9 cellular contexts compared by ENCODE assay signal in genomic region chr11:64917663-64917995, GRCh38. TPM values are rescaled to one million over a fixed set of nuclear protein-coding genes. Genes with fewer than 3 reads are reported as not detected.
DNase-seq lines count a peak whose midpoint lies in the region; ATAC-seq and TF ChIP-seq lines count a peak whose summit lies in the region.
"Had no signal": no experiment of that assay in that cellular context is flagged by ENCODE, and none has a peak within 500 bp of the region (broad histone marks: within the 10 kb centered on the region; RNA-seq: fewer than 3 reads in every experiment).

No MANE protein-coding gene starts in this region.

- no peak overlapping the region for H4K5ac ChIP-seq in H9 (ENCODE audit: insufficient read length, low read depth, low read length)

- peaks cover 11% of the 10 kb centered on the region for H3K36me3 ChIP-seq in skeletal muscle satellite cell (ENCODE audit: insufficient read depth, low read length)

- no peaks in the 10 kb centered on the region for H3K79me2 ChIP-seq in H9 (ENCODE audit: insufficient read depth, low read length)

- H3K18ac ChIP-seq in H9 (ENCODE audit: insufficient read length, low read depth, low read length), result no peak overlapping the region

- H3K36me3 Mint-ChIP-seq in H9 (ENCODE audit: insufficient read depth in 1 of 3, low read depth in 3 of 3) (peaks cover 4 to 12% (median 6%) of the 10 kb centered on the region in 3 experiments; a peak in 6 of 7 replicates), WTC11 (no peaks in the 10 kb centered on the region), glutamatergic neuron (ENCODE audit: unreplicated experiment) (no peaks in the 10 kb centered on the region)

- H3K23me2 ChIP-seq in H9 (ENCODE audit: insufficient read length, low read depth, low read length, poor library complexity, severe bottlenecking), result peaks cover 10% of the 10 kb centered on the region

- no peaks in the 10 kb centered on the region for H3K79me1 ChIP-seq in H9 (ENCODE audit: insufficient read depth, low read depth, low read length, poor library complexity, severe bottlenecking)

- H2AK5ac ChIP-seq in H9 (ENCODE audit: insufficient read length, low read length), result no peak overlapping the region

- H3K27me3 Mint-ChIP-seq in H9 (ENCODE audit: low read depth), result no peaks in the 10 kb centered on the region
- H3K27me3 Mint-ChIP-seq in WTC11 (ENCODE audit: low read depth), result no peaks in the 10 kb centered on the region
- peaks cover 8% of the 10 kb centered on the region for H3K27me3 Mint-ChIP-seq in glutamatergic neuron (ENCODE audit: unreplicated experiment)

- no peak overlapping the region for H4K8ac ChIP-seq in H9 (replicated peaks; ENCODE audit: insufficient read length, low read depth, low read length)

- no peaks in the 10 kb centered on the region for H4K20me1 ChIP-seq in H9 (ENCODE audit: control insufficient read depth, insufficient read depth, insufficient read length)

- no peak overlapping the region for H2AFZ ChIP-seq in H9 (ENCODE audit: low read length)

- H3K4me2 ChIP-seq in H9 (ENCODE audit: insufficient read depth, insufficient read length, low read length) (peak overlapping the region; percentile 66), skeletal muscle satellite cell (ENCODE audit: low read length) (peak overlapping the region; percentile 85)

- no peak overlapping the region for H2BK5ac ChIP-seq in H9 (ENCODE audit: insufficient read length, low read length)

- H3K27me3 ChIP-seq in H9 (ENCODE audit: insufficient read depth, low read length), result no peaks in the 10 kb centered on the region
- H3K27me3 ChIP-seq in skeletal muscle satellite cell (ENCODE audit: control insufficient read depth, insufficient read depth, low read length), result no peaks in the 10 kb centered on the region

- no peak overlapping the region for H3K14ac ChIP-seq in H9 (ENCODE audit: insufficient read depth, low read length)

- no peak overlapping the region for H3T11ph ChIP-seq in H9 (ENCODE audit: low read length)

- ATAC-seq in WTC11 (no peak), GM18511 (IDR thresholded peaks at IDR 0.05; ENCODE audit: unreplicated experiment) (no peak)

- no peak overlapping the region for H3K27ac ChIP-seq in H9 (ENCODE audit: insufficient read length, low read depth, low read length)

- no peaks in the 10 kb centered on the region for H3K4me1 ChIP-seq in H9 (ENCODE audit: insufficient read depth, low read length)
- H3K4me1 ChIP-seq in skeletal muscle satellite cell (ENCODE audit: control insufficient read depth, insufficient read depth, low read length), result peaks cover 19% of the 10 kb centered on the region

- no peak overlapping the region for H2BK120ac ChIP-seq in H9 (ENCODE audit: low read depth, low read length, poor library complexity, severe bottlenecking)

- no peak for DNase-seq in H9
- DNase-seq in WTC11 (ENCODE audit: low spot score), result no peak
- no peak for DNase-seq in glutamatergic neuron
- DNase-seq in retina, result no peak
- DNase-seq in DMS 273 (lab: John Stamatoyannopoulos, UW; ENCODE audit: unreplicated experiment), result no peak
- no peak for DNase-seq in SHP77 (lab: John Stamatoyannopoulos, UW)

- WGBS in H9 (ENCODE audit: extremely low coverage, insufficient read length, low lambda C conversion rate), result no CpG with 5 or more reads among the region's 6 CpGs

- CTCF ChIA-PET in WTC11 (lab: Charles Lee), result interaction anchor here (2.3 to 4.1 kb wide), 3 partner anchors 17 to 79 kb away, joined by 6 to 14 read pairs (median 10); partner anchors contain the start of genes BATF2 and GPHA2

- H3K9ac ChIP-seq in H9 (ENCODE audit: extremely low read depth, insufficient read length, low read length) (peak overlapping the region; percentile 61), skeletal muscle satellite cell (ENCODE audit: low read depth, low read length) (peak overlapping the region; percentile 72)

- H3K23ac ChIP-seq in H9 (ENCODE audit: insufficient read length, low read depth, low read length), result no peak overlapping the region

- peak overlapping the region; percentile 67 for H3K4me3 ChIP-seq in skeletal muscle satellite cell (ENCODE audit: low read length)

- H3K9me3 Mint-ChIP-seq in H9, result no peaks in the 10 kb centered on the region
- no peaks in the 10 kb centered on the region for H3K9me3 Mint-ChIP-seq in WTC11
- H3K9me3 Mint-ChIP-seq in glutamatergic neuron (ENCODE audit: unreplicated experiment), result peaks cover 8% of the 10 kb centered on the region

- no peak overlapping the region for H3K4ac ChIP-seq in H9 (ENCODE audit: low read depth, low read length)

- POLR2A ChIA-PET in WTC11 (lab: Charles Lee), result no interaction called here

- H3K27ac Mint-ChIP-seq in H9 (peak overlapping the region; percentile 81 to 97 (median 86)), WTC11 (peak overlapping the region; percentile 98), glutamatergic neuron (ENCODE audit: unreplicated experiment) (peak overlapping the region; percentile 72)

- peak overlapping the region; percentile 84 to 90 for H3K4me3 Mint-ChIP-seq in H9
- H3K4me3 Mint-ChIP-seq in WTC11, result peak overlapping the region; percentile 88
- H3K4me3 Mint-ChIP-seq in glutamatergic neuron (ENCODE audit: unreplicated experiment), result peak overlapping the region; percentile 93

- no peak overlapping the region for H2BK12ac ChIP-seq in H9 (ENCODE audit: insufficient read length, low read depth, low read length)

- H3K4me1 Mint-ChIP-seq in H9, result peaks cover 18 to 22% of the 10 kb centered on the region in 2 experiments
- peaks cover 13% of the 10 kb centered on the region for H3K4me1 Mint-ChIP-seq in WTC11
- H3K4me1 Mint-ChIP-seq in glutamatergic neuron (ENCODE audit: low read depth, unreplicated experiment), result peaks cover 15% of the 10 kb centered on the region

- H3K56ac ChIP-seq in H9 (ENCODE audit: insufficient read length, low read depth, low read length), result no peak overlapping the region

- no peak for TF ChIP-seq CTCF in H9 (conservative IDR thresholded peaks at IDR 0.05)
- no peak for TF ChIP-seq CTCF in WTC11 (IDR thresholded peaks at IDR 0.05)
- no peak for TF ChIP-seq CTCF in glutamatergic neuron (IDR thresholded peaks at IDR 0.05; ENCODE audit: partially characterized antibody, unreplicated experiment)

- no peak overlapping the region for H2BK20ac ChIP-seq in H9 (ENCODE audit: low read depth, low read length, poor library complexity, severe bottlenecking)

- H2BK15ac ChIP-seq in H9 (ENCODE audit: low read depth, low read length), result no peak overlapping the region

- H3K9me3 ChIP-seq in H9 (ENCODE audit: control insufficient read depth, low read depth, low read length) (no peaks in the 10 kb centered on the region), skeletal muscle satellite cell (replicated peaks; ENCODE audit: low read length) (no peaks in the 10 kb centered on the region)

- H4K91ac ChIP-seq in H9 (ENCODE audit: insufficient read length, low read depth, low read length), result no peak overlapping the region

TF ChIP-seq in WTC11, 78 proteins besides CTCF, POLR2A, EP300 and RAD21:
- TF ChIP-seq ATF1 (CRISPR knock-in tag; IDR thresholded peaks at IDR 0.05) (no peak), NR3C1 (CRISPR knock-in tag; conservative IDR thresholded peaks at IDR 0.05; ENCODE audit: low read depth) (no peak), ZNF423 (CRISPR knock-in tag; IDR thresholded peaks at IDR 0.05) (no peak), RELA (CRISPR knock-in tag; IDR thresholded peaks at IDR 0.05; ENCODE audit: borderline replicate concordance) (no peak)

RNA-seq across cellular contexts. Expression of gene ATG2A, which starts 0.6 kb away (rescaled TPM):
- total RNA-seq in H9 (2021) (21.3 and 22.1 TPM in 2 replicates), WTC11 (2021) (25.2 to 31.4 TPM (median 27.6 TPM) in 3 replicates), glutamatergic neuron (ENCODE audit: unreplicated experiment) (25.9 TPM)
- 13.3 and 22.1 TPM in 2 replicates for total RNA-seq in skeletal muscle satellite cell (2012; rRNA removed)

RNA-seq across cellular contexts. Expression of gene PPP2R5B, which starts 6.9 kb away (rescaled TPM):
- total RNA-seq in H9 (2021) (5.0 and 6.3 TPM in 2 replicates), WTC11 (2021) (8.7 to 10.2 TPM (median 9.1 TPM) in 3 replicates), glutamatergic neuron (ENCODE audit: unreplicated experiment) (148 TPM)
- total RNA-seq in skeletal muscle satellite cell (2012; rRNA removed), result 6.1 and 9.8 TPM in 2 replicates

RNA-seq across cellular contexts. Expression of gene GPHA2, which starts 18.1 kb away (rescaled TPM):
- total RNA-seq in H9 (2021) (1.3 and 2.1 TPM in 2 replicates), WTC11 (2021) (1.0 to 1.6 TPM (median 1.6 TPM) in 3 replicates), glutamatergic neuron (ENCODE audit: unreplicated experiment) (not detected)
- not detected in 2 replicates for total RNA-seq in skeletal muscle satellite cell (2012; rRNA removed)
- total RNA-seq: activated CD8-positive, alpha-beta memory T cell treated with anti-CD3 and anti-CD28 coated beads for 36 hours had no signal

RNA-seq across cellular contexts. Expression of gene EHD1, which starts 39.2 kb away (rescaled TPM):
- total RNA-seq in H9 (2021) (29.1 and 31.0 TPM in 2 replicates), WTC11 (2021) (29.9 to 38.1 TPM (median 35.2 TPM) in 3 replicates), glutamatergic neuron (ENCODE audit: unreplicated experiment) (114 TPM)
- 43.7 and 56.5 TPM in 2 replicates for total RNA-seq in skeletal muscle satellite cell (2012; rRNA removed)

RNA-seq across cellular contexts. Expression of gene MAJIN, which starts 54.3 kb away (rescaled TPM):
- not detected in 2 replicates for total RNA-seq in H9 (2021)
- total RNA-seq in WTC11 (2021), result not detected in 3 replicates
- total RNA-seq in glutamatergic neuron (ENCODE audit: unreplicated experiment), result not detected
- total RNA-seq in skeletal muscle satellite cell (2012; rRNA removed), result not detected in 2 replicates
- total RNA-seq: activated CD8-positive, alpha-beta memory T cell treated with anti-CD3 and anti-CD28 coated beads for 36 hours had no signal

Comparison
In these comparisons a context has a peak if more than half of its experiments do, and no peak if none do; other contexts are left out.
1. RNA of gene PPP2R5B, which starts 6.9 kb away (total RNA-seq): 148 TPM in glutamatergic neuron (single experiment); 8.7 to 10.2 TPM in WTC11 and 5.0 to 6.3 TPM in H9; every median in the first group is over 10 times any median in the second.
2. Peak in every context shown above with its lines, with median percentiles within 50 percentile points of each other: H3K27ac Mint-ChIP-seq and H3K4me3 Mint-ChIP-seq.